ENCODE assay signal across 20 cellular contexts in genomic region chr11:15818132-15818842, GRCh38.
DNase-seq lines count a peak whose midpoint lies in the region; ATAC-seq and TF ChIP-seq lines count a peak whose summit lies in the region.
"Had no signal": no experiment of that assay in that cellular context is flagged by ENCODE, and none has a peak within 500 bp of the region (broad histone marks: within the 10 kb centered on the region; RNA-seq: fewer than 3 reads in every experiment).

No MANE protein-coding gene starts in this region.

- H3K4me1 ChIP-seq in PC-9 (replicated peaks; ENCODE audit: insufficient read depth) (peaks cover 37% of the 10 kb centered on the region), prostate gland (replicated peaks) (no peaks in the 10 kb centered on the region)
- H3K4me1 ChIP-seq: A549 had no signal

- no peaks in the 10 kb centered on the region for H3K79me2 ChIP-seq in PC-9 (ENCODE audit: low read depth)

- no peaks in the 10 kb centered on the region for H3K36me3 ChIP-seq in PC-9 (ENCODE audit: low read depth)
- no peaks in the 10 kb centered on the region for H3K36me3 ChIP-seq in prostate gland
- H3K36me3 ChIP-seq: upper lobe of right lung had no signal

- POLR2A ChIA-PET in PC-9 (lab: Charles Lee; ENCODE audit: unreplicated experiment), result no interaction called here

- 0 out of 2 replicates have a peak overlapping the region, but pooled peaks have one; percentile 100 for H3K27ac ChIP-seq in PC-9
- no peak overlapping the region for H3K27ac ChIP-seq in prostate gland
- H3K27ac ChIP-seq: A549, upper lobe of right lung had no signal

- H3K4me1 Mint-ChIP-seq in activated CD4-positive, alpha-beta T cell treated with anti-CD3 and anti-CD28 coated beads, Interleukin-2, amount 10 ng/mL, durations not matched to agents 24 days and 14 days, result peaks cover 5% of the 10 kb centered on the region

- H3K27me3 ChIP-seq in PC-9 (ENCODE audit: insufficient read depth, low read depth) (no peaks in the 10 kb centered on the region), prostate gland (replicated peaks; ENCODE audit: insufficient read depth) (no peaks in the 10 kb centered on the region)
- H3K27me3 ChIP-seq: upper lobe of right lung had no signal

- CTCF ChIA-PET in PC-9 (lab: Charles Lee), result no interaction called here

- H2AFZ ChIP-seq in PC-9, result no peak overlapping the region

- H3K9me2 ChIP-seq in PC-9 (ENCODE audit: insufficient read depth), result no peaks in the 10 kb centered on the region; the same call in 1 of the 2 replicates

- intact Hi-C loops in activated CD4-positive, alpha-beta T cell treated with anti-CD3 and anti-CD28 coated beads, Interleukin-2, amount 10 ng/mL, durations not matched to agents 24 days and 14 days (cut with micrococcal nuclease), result loop anchor here (5.0 kb wide), 1 partner anchor 166 kb away; no protein-coding TSS in a partner anchor
- intact Hi-C loops in PC-9 (cut with micrococcal nuclease; ENCODE audit: unreplicated experiment) (loop anchor here (5.0 kb wide), 1 partner anchor 789 kb away; no protein-coding TSS in a partner anchor), prostate gland (cut with DNase I) (no loop called here)

- H3K9me3 Mint-ChIP-seq in activated CD4-positive, alpha-beta T cell treated with anti-CD3 and anti-CD28 coated beads, Interleukin-2, amount 10 ng/mL, durations not matched to agents 24 days and 14 days, result peaks cover 3% of the 10 kb centered on the region

- H3K4me3 ChIP-seq in PC-9, result no peak overlapping the region
- no peak overlapping the region for H3K4me3 ChIP-seq in epithelial cell of proximal tubule (ENCODE audit: low read depth, low read length)
- no peak overlapping the region for H3K4me3 ChIP-seq in prostate gland
- H3K4me3 ChIP-seq: A549, upper lobe of right lung had no signal

- H3K9me3 ChIP-seq in PC-9 (ENCODE audit: insufficient read depth, low read depth) (no peaks in the 10 kb centered on the region), prostate gland (no peaks in the 10 kb centered on the region)
- H3K9me3 ChIP-seq: A549, upper lobe of right lung had no signal

- H3K4me3 Mint-ChIP-seq in activated CD4-positive, alpha-beta T cell treated with anti-CD3 and anti-CD28 coated beads, Interleukin-2, amount 10 ng/mL, durations not matched to agents 24 days and 14 days, result no peak overlapping the region

- no TSS peak for BruUV-seq in PC-9 (replicated peaks; lab: Mats Ljungman, UMichigan)

- no peaks in the 10 kb centered on the region for H4K20me1 ChIP-seq in PC-9 (ENCODE audit: insufficient read depth)

- H3K4me2 ChIP-seq in PC-9, result no peak overlapping the region
- H3K4me2 ChIP-seq: A549 had no signal

- 17% methylated on average over 6 of the region's 6 CpGs for WGBS in prostate gland

- H3K36me3 Mint-ChIP-seq in activated CD4-positive, alpha-beta T cell treated with anti-CD3 and anti-CD28 coated beads, Interleukin-2, amount 10 ng/mL, durations not matched to agents 24 days and 14 days (ENCODE audit: low read depth), result no peaks in the 10 kb centered on the region
- H3K36me3 Mint-ChIP-seq: CD14-positive monocyte had no signal

- no peak for TF ChIP-seq POLR2A in prostate gland (IDR thresholded peaks at IDR 0.05)

- H3K27me3 Mint-ChIP-seq in activated CD4-positive, alpha-beta T cell treated with anti-CD3 and anti-CD28 coated beads, Interleukin-2, amount 10 ng/mL, durations not matched to agents 24 days and 14 days, result no peaks in the 10 kb centered on the region

- H3F3A ChIP-seq in PC-9 (ENCODE audit: insufficient read depth, low read depth), result peaks cover 31% of the 10 kb centered on the region; the same call in 1 of the 2 replicates

- no peak for DNase-seq in activated CD4-positive, alpha-beta T cell treated with anti-CD3 and anti-CD28 coated beads, Interleukin-2, amount 10 ng/mL, durations not matched to agents 24 days and 14 days
- no peak for DNase-seq in activated CD4-positive, alpha-beta T cell treated with anti-CD3 and anti-CD28 coated beads, Interleukin-2, amount 50 U/mL, for 4 hours
- DNase-seq in PC-9 (no peak), epithelial cell of proximal tubule (ENCODE audit: low read depth) (peak; percentile 55), prostate gland (ENCODE audit: low spot score) (peak; percentile 16), KG1 (lab: John Stamatoyannopoulos, UW) (no peak), inferior parietal cortex (ENCODE audit: extremely low spot score) (no peak)
- DNase-seq: activated CD8-positive, alpha-beta memory T cell treated with anti-CD3 and anti-CD28 coated beads for 24 hours; activated gamma-delta T cell treated with Interleukin-2 at 50 U/mL for 16 hours; aorta; dermis blood vessel endothelial cell; DND-41; NCI-H1092; NCI-H82; small intestine; upper lobe of right lung had no signal

- ATAC-seq in GM18861 (IDR thresholded peaks at IDR 0.05; ENCODE audit: unreplicated experiment), result no peak
- ATAC-seq: A549, esophagus mucosa, upper lobe of right lung had no signal

- H3K27ac Mint-ChIP-seq in activated CD4-positive, alpha-beta T cell treated with anti-CD3 and anti-CD28 coated beads, Interleukin-2, amount 10 ng/mL, durations not matched to agents 24 days and 14 days, result peak overlapping the region; percentile 86

- TF ChIP-seq CTCF in PC-9 (conservative IDR thresholded peaks at IDR 0.05) (no peak), epithelial cell of proximal tubule (conservative IDR thresholded peaks at IDR 0.05; ENCODE audit: low read depth, low read length) (no peak), prostate gland (IDR thresholded peaks at IDR 0.05) (no peak)

Comparison
In these comparisons a context has a peak if more than half of its experiments do, and no peak if none do; other contexts are left out.
1. DNase-seq: peak in epithelial cell of proximal tubule (single experiment) and prostate gland (single experiment); none in activated CD4-positive, alpha-beta T cell treated with anti-CD3 and anti-CD28 coated beads, Interleukin-2, amount 10 ng/mL, durations not matched to agents 24 days and 14 days (single experiment), activated CD4-positive, alpha-beta T cell treated with anti-CD3 and anti-CD28 coated beads, Interleukin-2, amount 50 U/mL, for 4 hours (0 of 2), PC-9 (0 of 2), KG1 (single experiment) and inferior parietal cortex (single experiment).